9 cellular contexts compared by ENCODE assay signal in genomic region chr5:147554285-147554817, GRCh38. TPM values are rescaled to one million over a fixed set of nuclear protein-coding genes. Genes with fewer than 3 reads are reported as not detected.
DNase-seq lines count a peak whose midpoint lies in the region; ATAC-seq and TF ChIP-seq lines count a peak whose summit lies in the region.
"Had no signal": no experiment of that assay in that cellular context is flagged by ENCODE, and none has a peak within 500 bp of the region (broad histone marks: within the 10 kb centered on the region; RNA-seq: fewer than 3 reads in every experiment).

No MANE protein-coding gene starts in this region.

- peaks cover 17% of the 10 kb centered on the region for H3F3A ChIP-seq in GM23248 (ENCODE audit: insufficient read depth)

- in situ Hi-C loops in GM23248 (cut with MboI) = loop anchor here (10.0 to 25.0 kb wide), 2 partner anchors 160 to 1017 kb away; no protein-coding TSS in a partner anchor
- in situ Hi-C loops in ACHN (cut with HindIII; ENCODE audit: low pct_ligation_motif_present, low pct_unique_long_range_greater_than_20kb, low sequenced_read_pairs) = loop anchor here (25.0 kb wide), 1 partner anchor 92 kb away; no protein-coding TSS in a partner anchor

- no peaks in the 10 kb centered on the region for H3K27me3 ChIP-seq in GM23248 (replicated peaks; ENCODE audit: insufficient read depth)
- H3K27me3 ChIP-seq in heart right ventricle = no peaks in the 10 kb centered on the region
- H3K27me3 ChIP-seq in sigmoid colon = no peaks in the 10 kb centered on the region

- H3K9me3 ChIP-seq in GM23248 (ENCODE audit: low read depth) (no peaks in the 10 kb centered on the region), heart right ventricle (peaks cover 0 to 9% (median 0%) of the 10 kb centered on the region in 11 donors), sigmoid colon (no peaks in the 10 kb centered on the region)

- H3K4me3 ChIP-seq in GM23248 = peak overlapping the region; percentile 61
- peak overlapping the region in 5 of 10 donors; percentile 5 to 31 (median 20) for H3K4me3 ChIP-seq in heart right ventricle
- peak overlapping the region; percentile 4 to 33 (median 18) for H3K4me3 ChIP-seq in sigmoid colon

- no peaks in the 10 kb centered on the region for H3K9me2 ChIP-seq in GM23248 (ENCODE audit: insufficient read depth)

- H3K9ac ChIP-seq in GM23248 = peak overlapping the region; percentile 79

- TF ChIP-seq CTCF in heart right ventricle (IDR thresholded peaks at IDR 0.05) (no peak), sigmoid colon (IDR thresholded peaks at IDR 0.05) (no peak)

- H3K27ac ChIP-seq in GM23248 = peak overlapping the region; percentile 86
- H3K27ac ChIP-seq in angular gyrus (ENCODE audit: low read depth, low read length) = peak overlapping the region; percentile 8
- peak overlapping the region; percentile 22 to 81 (median 62) for H3K27ac ChIP-seq in heart right ventricle
- H3K27ac ChIP-seq in sigmoid colon = peak overlapping the region; percentile 84 to 92 (median 88)

- WGBS in GM23248 (ENCODE audit: low coverage in 1 of 2, low lambda C conversion rate in 2 of 2, missing lambda C conversion rate in 2 of 2), 2 experiments = 6% methylated on average over 7 of the region's 7 CpGs
- WGBS in heart right ventricle, 2 donors = 32 to 35% methylated on average over 7 of the region's 7 CpGs
- WGBS in sigmoid colon, 2 donors = 29 to 58% methylated on average over 7 of the region's 7 CpGs

- H3K79me2 ChIP-seq in GM23248 (ENCODE audit: insufficient read depth) = no peaks in the 10 kb centered on the region

- peaks cover 20% of the 10 kb centered on the region for H3K4me1 ChIP-seq in GM23248 (ENCODE audit: insufficient read depth)
- peaks cover 0 to 54% (median 23%) of the 10 kb centered on the region in 9 donors for H3K4me1 ChIP-seq in heart right ventricle
- H3K4me1 ChIP-seq in sigmoid colon = peaks cover 0 to 59% (median 57%) of the 10 kb centered on the region in 4 donors

- H3K4me2 ChIP-seq in GM23248 (ENCODE audit: unreplicated experiment) = peak overlapping the region; percentile 79

- intact Hi-C loops in heart right ventricle (cut with DNase I) = loop anchor here in 3 of 10 donors (5.0 to 10.0 kb wide), 3 partner anchors 42 to 50 kb away; partner anchors contain the start of gene DPYSL3 (in 1 of the 3)
- intact Hi-C loops in sigmoid colon (cut with DNase I) = no loop called here
- intact Hi-C loops in left colon (cut with DNase I, micrococcal nuclease) = loop anchor here in 1 of 2 donors (10.0 kb wide), 1 partner anchor 160 kb away; no protein-coding TSS in a partner anchor

- H2AFZ ChIP-seq in GM23248 = peak overlapping the region; percentile 66

- ATAC-seq in heart right ventricle = peak; percentile 46 to 78 (median 74)
- no peak for ATAC-seq in GM21786 (IDR thresholded peaks at IDR 0.05; ENCODE audit: unreplicated experiment)
- ATAC-seq in left colon = no peak
- no peak for ATAC-seq in GM19463 (IDR thresholded peaks at IDR 0.05; ENCODE audit: unreplicated experiment)

- no peak for TF ChIP-seq POLR2A in sigmoid colon (IDR thresholded peaks at IDR 0.05)

- H3K36me3 ChIP-seq in GM23248 (ENCODE audit: low read depth) = no peaks in the 10 kb centered on the region
- H3K36me3 ChIP-seq in heart right ventricle = no peaks in the 10 kb centered on the region
- H3K36me3 ChIP-seq in sigmoid colon = no peaks in the 10 kb centered on the region

- H4K20me1 ChIP-seq in GM23248 (ENCODE audit: insufficient read depth) = no peaks in the 10 kb centered on the region

- peak; percentile 93 for DNase-seq in GM23248
- DNase-seq in heart right ventricle = peak in 1 of 2 donors; percentile 13
- DNase-seq in sigmoid colon = no peak
- no peak for DNase-seq in left colon
- no peak for DNase-seq in ACHN
- DNase-seq: activated CD8-positive, alpha-beta memory T cell treated with anti-CD3 and anti-CD28 coated beads, Interleukin-2, amount 50 U/mL, for 48 hours had no signal

- peak; percentile 77 to 97 (median 92) for TF ChIP-seq EP300 in sigmoid colon (IDR thresholded peaks at IDR 0.05)

RNA-seq across cellular contexts. Expression of gene DPYSL3, which starts 44.5 kb away (rescaled TPM):
- 34.3 and 42.8 TPM in 2 replicates for total RNA-seq in GM23248 (2014; rRNA removed; shearing (Covaris generic))
- polyA plus RNA-seq in GM23248 (2016; fragmentation: Nextera tagmentation; extraction: Ambion mirVana) (8.8 and 9.2 TPM in 2 replicates), heart right ventricle (10 to 100 TPM; 15.2 to 15.8 TPM), sigmoid colon (10 to 100 TPM in 2 of 3 donors, 1 to 10 TPM in 1; 4.2 to 48.7 (median 20.4) TPM)
- total RNA-seq in heart right ventricle (10 to 100 TPM; 16.6 to 27.4 (median 21.0) TPM), sigmoid colon (100 to 1,000 TPM; 149 to 343 (median 184) TPM), left colon (10 to 100 TPM in 1 of 2 donors, 1 to 10 TPM in 1; 10.0 to 23.9 TPM)

Comparison
In these comparisons a context has a peak if more than half of its experiments do, and no peak if none do; other contexts are left out.
1. H3K27ac ChIP-seq: peak in every context shown above with its lines; median percentile 88 in sigmoid colon; 86 in GM23248; 62 in heart right ventricle; 8 in angular gyrus.
2. ATAC-seq: peak in heart right ventricle (8 of 8); none in GM21786 (single experiment), left colon (single experiment) and GM19463 (single experiment).